Comparison of ENCODE assay signal across 10 cellular contexts in genomic region chr5:106476630-106477029, GRCh38.
"Had no signal": no experiment of that assay in that cellular context is flagged by ENCODE, and none has a peak within 500 bp of the region (broad histone marks: within the 10 kb centered on the region; RNA-seq: fewer than 3 reads in every experiment).

No MANE protein-coding gene starts in this region.

- DNase-seq: H9, HCEC 1CT, HFFc6, KBM-7 had no signal

- H2AFZ ChIP-seq: GM23338 had no signal

- ATAC-seq: GM23338 had no signal

- H3K4me3 ChIP-seq: GM23338 had no signal

- H3K27me3 Mint-ChIP-seq: IgD-negative memory B cell had no signal

- H3K4me1 Mint-ChIP-seq: H9, IgD-negative memory B cell had no signal

- FAIRE-seq: H1, H54, HTR-8/SVneo had no signal

- H3K4me3 Mint-ChIP-seq: GM23338, H9, HFFc6, IgD-negative memory B cell had no signal

- H3K27ac Mint-ChIP-seq: GM23338, H9, HFFc6, IgD-negative memory B cell had no signal

- H3K36me3 Mint-ChIP-seq: IgD-negative memory B cell had no signal

- H3K27ac ChIP-seq: HL-60 had no signal

- H3K4me2 ChIP-seq: GM23338 had no signal
